In the genomic region with DNA sequence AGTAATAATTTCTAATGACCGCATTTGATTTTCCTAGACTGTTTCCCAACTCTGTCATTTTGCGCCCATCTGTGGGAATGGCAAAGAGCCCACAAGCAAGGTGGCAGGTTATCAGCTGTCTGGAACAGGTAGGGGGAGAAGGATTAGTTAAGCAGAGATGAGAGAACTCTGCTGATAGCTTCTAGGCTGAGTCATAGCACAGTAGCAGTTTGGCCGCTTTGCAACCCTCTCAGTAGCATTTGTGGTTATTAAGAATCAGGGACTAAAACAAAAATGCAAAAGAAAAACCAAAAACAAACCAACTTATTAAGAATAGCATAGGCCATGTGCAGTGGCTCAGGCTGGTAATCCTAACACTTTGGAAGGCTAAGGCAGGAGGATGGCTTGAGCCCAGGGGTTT, we compare ENCODE assay signal across 20 cellular contexts.
DNase-seq lines count a peak whose midpoint lies in the region; ATAC-seq and TF ChIP-seq lines count a peak whose summit lies in the region.
"Had no signal": no experiment of that assay in that cellular context is flagged by ENCODE, and none has a peak within 500 bp of the region (broad histone marks: within the 10 kb centered on the region; RNA-seq: fewer than 3 reads in every experiment).

No MANE protein-coding gene starts in this region.

- H3K4me3 ChIP-seq in GM12865 (ENCODE audit: low read depth, low read length), result no peak overlapping the region
- H3K4me3 ChIP-seq: Peyer's patch, SK-N-MC had no signal

- CTCF ChIA-PET in activated naive CD4-positive, alpha-beta T cell treated with anti-CD3 and anti-CD28 coated beads, Interleukin-2, amount 10 ng/mL, durations not matched to agents 7 days and 5 days (lab: Charles Lee), result no interaction called here

- no peaks in the 10 kb centered on the region for H3K4me1 Mint-ChIP-seq in activated naive CD4-positive, alpha-beta T cell treated with anti-CD3 and anti-CD28 coated beads, Interleukin-2, amount 10 ng/mL, durations not matched to agents 7 days and 5 days
- H3K4me1 Mint-ChIP-seq in immature natural killer cell, result no peaks in the 10 kb centered on the region
- H3K4me1 Mint-ChIP-seq: T-cell had no signal

- H3K9me3 Mint-ChIP-seq in activated naive CD4-positive, alpha-beta T cell treated with anti-CD3 and anti-CD28 coated beads, Interleukin-2, amount 10 ng/mL, durations not matched to agents 7 days and 5 days, result peaks cover 22% of the 10 kb centered on the region
- H3K9me3 Mint-ChIP-seq in immature natural killer cell, result peaks cover 4 to 32% (median 11%) of the 10 kb centered on the region in 6 donors
- H3K9me3 Mint-ChIP-seq: H9 had no signal

- no peak overlapping the region for H3K27ac Mint-ChIP-seq in activated naive CD4-positive, alpha-beta T cell treated with anti-CD3 and anti-CD28 coated beads, Interleukin-2, amount 10 ng/mL, durations not matched to agents 7 days and 5 days
- no peak overlapping the region for H3K27ac Mint-ChIP-seq in immature natural killer cell
- H3K27ac Mint-ChIP-seq: CD14-positive monocyte, T-cell had no signal

- no peak for TF ChIP-seq CTCF in GM12865 (IDR thresholded peaks at IDR 0.05; ENCODE audit: insufficient read depth, low read depth, low read length, missing control alignments)

- H3K36me3 Mint-ChIP-seq in activated naive CD4-positive, alpha-beta T cell treated with anti-CD3 and anti-CD28 coated beads, Interleukin-2, amount 10 ng/mL, durations not matched to agents 7 days and 5 days, result no peaks in the 10 kb centered on the region
- H3K36me3 Mint-ChIP-seq in immature natural killer cell, result peaks cover 0 to 3% (median 0%) of the 10 kb centered on the region in 3 donors
- H3K36me3 Mint-ChIP-seq: CD14-positive monocyte, T-cell had no signal

- DNase-seq in GM12865 (ENCODE audit: low read depth), result peak; percentile 59
- DNase-seq in LHCN-M2 (ENCODE audit: low read depth), result peak; percentile 35
- peak; percentile 20 for DNase-seq in myocyte (ENCODE audit: low read depth)
- no peak for DNase-seq in NCI-H146 treated with DMSO at 0.1 percent for 48 hours (lab: John Stamatoyannopoulos, UW; ENCODE audit: unreplicated experiment)
- DNase-seq in activated naive CD4-positive, alpha-beta T cell treated with anti-CD3 and anti-CD28 coated beads, Interleukin-2, amount 10 ng/mL, durations not matched to agents 7 days and 5 days, result no peak
- no peak for DNase-seq in immature natural killer cell
- no peak for DNase-seq in NCI-H1105 treated with DMSO at 0.1 percent for 48 hours (lab: John Stamatoyannopoulos, UW)
- DNase-seq: AML-193, H9, KG1, NCI-H1092 treated with DMSO at 0.1 percent for 48 hours, NCI-H187, NCI-H226, NCI-H524 treated with DMSO at 0.1 percent for 48 hours, Peyer's patch, Right ventricle myocardium superior, T-cell had no signal

- H3K27me3 Mint-ChIP-seq in activated naive CD4-positive, alpha-beta T cell treated with anti-CD3 and anti-CD28 coated beads, Interleukin-2, amount 10 ng/mL, durations not matched to agents 7 days and 5 days, result no peaks in the 10 kb centered on the region
- H3K27me3 Mint-ChIP-seq in immature natural killer cell (ENCODE audit: low read depth in 3 of 3), result no peaks in the 10 kb centered on the region
- H3K27me3 Mint-ChIP-seq: T-cell had no signal

- no peak overlapping the region for H3K4me3 Mint-ChIP-seq in activated naive CD4-positive, alpha-beta T cell treated with anti-CD3 and anti-CD28 coated beads, Interleukin-2, amount 10 ng/mL, durations not matched to agents 7 days and 5 days
- no peak overlapping the region for H3K4me3 Mint-ChIP-seq in immature natural killer cell
- H3K4me3 Mint-ChIP-seq: CD14-positive monocyte, H9, T-cell had no signal

- ATAC-seq in GM19468 (IDR thresholded peaks at IDR 0.05; ENCODE audit: extremely low read depth, unreplicated experiment), result peak; percentile 39
- ATAC-seq: T-cell had no signal

Comparison
In these comparisons a context has a peak if more than half of its experiments do, and no peak if none do; other contexts are left out.
1. DNase-seq: peak in GM12865 (single experiment), LHCN-M2 (single experiment) and myocyte (single experiment); none in NCI-H146 treated with DMSO at 0.1 percent for 48 hours (single experiment), activated naive CD4-positive, alpha-beta T cell treated with anti-CD3 and anti-CD28 coated beads, Interleukin-2, amount 10 ng/mL, durations not matched to agents 7 days and 5 days (single experiment), immature natural killer cell (0 of 3) and NCI-H1105 treated with DMSO at 0.1 percent for 48 hours (single experiment).